In genomic region chr12:29008786-29009185, GRCh38 we compare ENCODE assay signal across 1 cellular context.
TF ChIP-seq lines count a peak whose summit lies in the region.

No MANE protein-coding gene starts in this region.

TF ChIP-seq in GM23338, 12 proteins besides CTCF, POLR2A, EP300 and RAD21 (continued from another document):
- no peak for TF ChIP-seq ZNF462 (CRISPR knock-in tag; IDR thresholded peaks at IDR 0.05)
- no peak for TF ChIP-seq EZH2phosphoT487 (IDR thresholded peaks at IDR 0.05; ENCODE audit: unreplicated experiment)
- TF ChIP-seq STAT1 (IDR thresholded peaks at IDR 0.05; ENCODE audit: unreplicated experiment): no peak
